In genomic region chr11:95682552-95682951, GRCh38 we compare ENCODE assay signal across 12 cellular contexts.
DNase-seq lines count a peak whose midpoint lies in the region; ATAC-seq and TF ChIP-seq lines count a peak whose summit lies in the region.
"Had no signal": no experiment of that assay in that cellular context is flagged by ENCODE, and none has a peak within 500 bp of the region (broad histone marks: within the 10 kb centered on the region; RNA-seq: fewer than 3 reads in every experiment).

No MANE protein-coding gene starts in this region.

- peaks cover 89% of the 10 kb centered on the region for H3K4me1 Mint-ChIP-seq in activated T-cell treated with anti-CD3 and anti-CD28 coated beads, Interleukin-2, amount 50 U/mL, for 24 hours (ENCODE audit: low read depth)

- H3K4me1 ChIP-seq in gastrocnemius medialis: peaks cover 10 to 18% of the 10 kb centered on the region in 2 donors

- H3K27ac Mint-ChIP-seq in activated T-cell treated with anti-CD3 and anti-CD28 coated beads, Interleukin-2, amount 50 U/mL, for 24 hours: peak overlapping the region; percentile 93
- H3K27ac Mint-ChIP-seq: GM23338 had no signal

- H3K27me3 Mint-ChIP-seq in activated T-cell treated with anti-CD3 and anti-CD28 coated beads, Interleukin-2, amount 50 U/mL, for 24 hours: no peaks in the 10 kb centered on the region

- H3K9me3 ChIP-seq in MG63 (no peaks in the 10 kb centered on the region), gastrocnemius medialis (no peaks in the 10 kb centered on the region)

- no peak for TF ChIP-seq CTCF in gastrocnemius medialis (IDR thresholded peaks at IDR 0.05 in 4 of 5, conservative IDR thresholded peaks at IDR 0.05 in 1 of 5)

- H3K4me3 Mint-ChIP-seq in activated T-cell treated with anti-CD3 and anti-CD28 coated beads, Interleukin-2, amount 50 U/mL, for 24 hours: peak overlapping the region; percentile 52
- H3K4me3 Mint-ChIP-seq: GM23338 had no signal

- H3K36me3 ChIP-seq in MG63: no peaks in the 10 kb centered on the region
- no peaks in the 10 kb centered on the region for H3K36me3 ChIP-seq in gastrocnemius medialis

- no peaks in the 10 kb centered on the region for H3K27me3 ChIP-seq in MG63
- H3K27me3 ChIP-seq in gastrocnemius medialis: no peaks in the 10 kb centered on the region

- in situ Hi-C loops in gastrocnemius medialis (cut with MboI; ENCODE audit: low sequenced_read_pairs in 4 of 4): no loop called here

- peaks cover 5% of the 10 kb centered on the region for H3K9me3 Mint-ChIP-seq in activated T-cell treated with anti-CD3 and anti-CD28 coated beads, Interleukin-2, amount 50 U/mL, for 24 hours
- H3K9me3 Mint-ChIP-seq: GM23338 had no signal

- intact Hi-C loops in gastrocnemius medialis (cut with DNase I; ENCODE audit: low total_unique reads): loop anchor here (5.0 kb wide), 1 partner anchor 35 kb away; no protein-coding TSS in a partner anchor

- H3K4me3 ChIP-seq in MG63 (no peak overlapping the region), gastrocnemius medialis (no peak overlapping the region)
- H3K4me3 ChIP-seq: GM23338 had no signal

- H3K27ac ChIP-seq in gastrocnemius medialis: peak overlapping the region; percentile 46 to 67 (median 64)

- ATAC-seq in gastrocnemius medialis: peak; percentile 70 to 73
- ATAC-seq: GM23338 had no signal

- DNase-seq in activated T-cell treated with anti-CD3 and anti-CD28 coated beads, Interleukin-2, amount 50 U/mL, for 24 hours: no peak
- no peak for DNase-seq in activated T-cell treated with anti-CD3 and anti-CD28 coated beads, Interleukin-2, amount 50 U/mL, for 1 hour
- peak; percentile 35 for DNase-seq in MG63
- DNase-seq in dermis microvascular lymphatic vessel endothelial cell (ENCODE audit: low read depth in 2 of 2): peak; percentile 92 to 96
- DNase-seq in gastrocnemius medialis: no peak
- no peak for DNase-seq in COLO668 (lab: John Stamatoyannopoulos, UW; ENCODE audit: unreplicated experiment)
- no peak for DNase-seq in GF-D8 (lab: John Stamatoyannopoulos, UW)
- no peak for DNase-seq in GDM1 (lab: John Stamatoyannopoulos, UW)
- DNase-seq: NCI-H2081, OCI-M1, substantia nigra had no signal

- peak in 1 of 2 donors; percentile 34 for TF ChIP-seq POLR2A in gastrocnemius medialis (IDR thresholded peaks at IDR 0.05)

- H3K36me3 Mint-ChIP-seq in activated T-cell treated with anti-CD3 and anti-CD28 coated beads, Interleukin-2, amount 50 U/mL, for 24 hours (ENCODE audit: low read depth): peaks cover 6% of the 10 kb centered on the region

Comparison
In these comparisons a context has a peak if more than half of its experiments do, and no peak if none do; other contexts are left out.
1. DNase-seq: peak in MG63 (single experiment) and dermis microvascular lymphatic vessel endothelial cell (2 of 2); none in activated T-cell treated with anti-CD3 and anti-CD28 coated beads, Interleukin-2, amount 50 U/mL, for 24 hours (single experiment), activated T-cell treated with anti-CD3 and anti-CD28 coated beads, Interleukin-2, amount 50 U/mL, for 1 hour (single experiment), gastrocnemius medialis (0 of 2), COLO668 (single experiment), GF-D8 (single experiment) and GDM1 (single experiment).